In the genomic region with DNA sequence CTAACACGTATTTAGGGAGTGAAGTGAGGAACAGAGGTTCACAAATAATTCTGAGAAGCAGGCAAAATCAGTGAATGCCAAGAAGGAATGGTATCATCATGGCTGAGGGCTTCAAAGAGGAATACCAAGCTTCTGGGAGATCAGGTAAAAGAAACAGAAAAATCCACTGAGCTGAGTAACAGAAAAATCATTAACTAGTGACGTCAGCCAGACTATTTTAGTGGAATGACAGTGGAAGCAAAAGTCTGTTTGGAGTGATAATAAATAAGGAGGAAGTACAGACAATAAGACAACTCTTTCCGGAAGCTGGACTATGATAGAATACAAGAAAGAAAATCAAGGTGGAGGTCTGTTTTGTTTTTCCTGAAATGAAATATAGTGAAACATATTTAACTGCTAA, we compare ENCODE assay signal across 26 cellular contexts.
A peak's percentile ranks its signal among the peaks of the same experiment; 100 is the strongest.
DNase-seq lines count a peak whose midpoint lies in the region; ATAC-seq and TF ChIP-seq lines count a peak whose summit lies in the region.
"Had no signal": no experiment of that assay in that cellular context is flagged by ENCODE, and none has a peak within 500 bp of the region (broad histone marks: within the 10 kb centered on the region; RNA-seq: fewer than 3 reads in every experiment).

No MANE protein-coding gene starts in this region.

- no peak overlapping the region for H3K4me3 ChIP-seq in IMR-90 (ENCODE audit: insufficient read depth, low read depth, low read length)
- no peak overlapping the region for H3K4me3 ChIP-seq in epithelial cell of proximal tubule (ENCODE audit: low read depth, low read length)
- H3K4me3 ChIP-seq: cardiac muscle cell, lower lobe of right lung, Peyer's patch, SJSA1 had no signal

- TF ChIP-seq POLR2A in IMR-90 (IDR thresholded peaks at IDR 0.05; ENCODE audit: low read depth, low read length), result no peak

- POLR2A ChIA-PET in IMR-90 (lab: Charles Lee; ENCODE audit: unreplicated experiment), result no interaction called here

- peaks cover 42% of the 10 kb centered on the region for H3K36me3 ChIP-seq in IMR-90 (ENCODE audit: control insufficient read depth, insufficient read depth, low read length)

- H3K4me1 ChIP-seq in IMR-90 (ENCODE audit: control insufficient read depth, insufficient read depth, low read length), result peaks cover 24% of the 10 kb centered on the region
- H3K4me1 ChIP-seq: lower lobe of right lung, Peyer's patch, SJSA1 had no signal

- H2BK15ac ChIP-seq in IMR-90 (ENCODE audit: low read depth, low read length), result no peak overlapping the region

- H3K4me1 Mint-ChIP-seq in nephron progenitor cell, result peaks cover 8% of the 10 kb centered on the region
- peaks cover 10% of the 10 kb centered on the region for H3K4me1 Mint-ChIP-seq in stimulated activated memory B cell treated with anti-CD40 and anti-IgM and Interleukin-4, amounts not matched to agents 10 μg/mL and 1 μg/mL and 100 μg/mL, for 72 hours

- H2BK120ac ChIP-seq in IMR-90 (ENCODE audit: low read depth, low read length), result no peak overlapping the region

- no peak overlapping the region for H4K8ac ChIP-seq in IMR-90 (ENCODE audit: low read depth in 2 of 2, low read length in 2 of 2)

- H3K18ac ChIP-seq in IMR-90 (ENCODE audit: low read depth, low read length), result no peak overlapping the region; the same call in 1 of the 2 replicates

- ATAC-seq in IMR-90 (ENCODE audit: low read depth) (no peak), GM21786 (IDR thresholded peaks at IDR 0.05; ENCODE audit: unreplicated experiment) (no peak)
- ATAC-seq in stimulated activated memory B cell treated with anti-CD40 and anti-IgM and Interleukin-4, amounts not matched to agents 10 μg/mL and 1 μg/mL and 100 μg/mL, for 72 hours, result no peak
- ATAC-seq: lower lobe of right lung had no signal

- peaks cover 99% of the 10 kb centered on the region for H3K36me3 Mint-ChIP-seq in nephron progenitor cell (ENCODE audit: low read depth)
- peaks cover 90% of the 10 kb centered on the region for H3K36me3 Mint-ChIP-seq in stimulated activated memory B cell treated with anti-CD40 and anti-IgM and Interleukin-4, amounts not matched to agents 10 μg/mL and 1 μg/mL and 100 μg/mL, for 72 hours

- peak overlapping the region; percentile 30 for H3K27ac Mint-ChIP-seq in nephron progenitor cell
- H3K27ac Mint-ChIP-seq in stimulated activated memory B cell treated with anti-CD40 and anti-IgM and Interleukin-4, amounts not matched to agents 10 μg/mL and 1 μg/mL and 100 μg/mL, for 72 hours, result no peak overlapping the region
- H3K27ac Mint-ChIP-seq: activated CD4-positive, alpha-beta T cell treated with anti-CD3 and anti-CD28 coated beads, Interleukin-2, amount 10 ng/mL, durations not matched to agents 24 days and 14 days; dendritic cell treated with granulocyte-macrophage colony-stimulating factor and Interleukin-4, amounts not matched to agents 40 ng/mL and 50 ng/mL, for 4 days; T-helper 1 cell treated with Interleukin-12 subunit alpha and Interleukin-12 subunit beta and Interleukin-4 antibody, amounts not matched to agents 30 μg/mL and 1 μg/mL, for 36 hours had no signal

- peaks cover 10% of the 10 kb centered on the region for H3K9me3 Mint-ChIP-seq in nephron progenitor cell
- no peaks in the 10 kb centered on the region for H3K9me3 Mint-ChIP-seq in stimulated activated memory B cell treated with anti-CD40 and anti-IgM and Interleukin-4, amounts not matched to agents 10 μg/mL and 1 μg/mL and 100 μg/mL, for 72 hours
- H3K9me3 Mint-ChIP-seq: activated CD4-positive, alpha-beta T cell treated with anti-CD3 and anti-CD28 coated beads, Interleukin-2, amount 10 ng/mL, durations not matched to agents 24 days and 14 days; T-helper 1 cell treated with Interleukin-12 subunit alpha and Interleukin-12 subunit beta and Interleukin-4 antibody, amounts not matched to agents 30 μg/mL and 1 μg/mL, for 36 hours had no signal

- no peak overlapping the region for H3K4me3 Mint-ChIP-seq in nephron progenitor cell
- no peak overlapping the region for H3K4me3 Mint-ChIP-seq in stimulated activated memory B cell treated with anti-CD40 and anti-IgM and Interleukin-4, amounts not matched to agents 10 μg/mL and 1 μg/mL and 100 μg/mL, for 72 hours
- H3K4me3 Mint-ChIP-seq: activated CD4-positive, alpha-beta T cell treated with anti-CD3 and anti-CD28 coated beads, Interleukin-2, amount 10 ng/mL, durations not matched to agents 24 days and 14 days; dendritic cell treated with granulocyte-macrophage colony-stimulating factor and Interleukin-4, amounts not matched to agents 40 ng/mL and 50 ng/mL, for 4 days; T-helper 1 cell treated with Interleukin-12 subunit alpha and Interleukin-12 subunit beta and Interleukin-4 antibody, amounts not matched to agents 30 μg/mL and 1 μg/mL, for 36 hours had no signal

- no peak overlapping the region for H3K4ac ChIP-seq in IMR-90 (ENCODE audit: low read depth, low read length)

- H3K27me3 ChIP-seq in IMR-90 (ENCODE audit: control insufficient read depth, insufficient read depth, low read length), result no peaks in the 10 kb centered on the region
- H3K27me3 ChIP-seq: cardiac muscle cell, Peyer's patch, SJSA1 had no signal

- CTCF ChIA-PET in IMR-90 (lab: Yijun Ruan, JAX), result interaction anchor here (0.7 kb wide), 1 partner anchor 268 kb away, joined by 3 read pairs; no protein-coding TSS in a partner anchor

- in situ Hi-C loops in IMR-90 (cut with MboI; ENCODE audit: low sequenced_read_pairs), result loop anchor here (25.0 kb wide), 1 partner anchor 537 kb away; a partner anchor contains a TSS

- BruUV-seq in IMR-90 (replicated peaks; lab: Mats Ljungman, UMichigan), result no TSS peak

- peaks cover 58 to 70% of the 10 kb centered on the region in 2 experiments for H3K79me1 ChIP-seq in IMR-90 (ENCODE audit: low read depth in 1 of 2, low read length in 2 of 2)

- H3K14ac ChIP-seq in IMR-90 (replicated peaks; ENCODE audit: low read depth, low read length), result no peak overlapping the region

- H3K9ac ChIP-seq in IMR-90 (ENCODE audit: low read depth, low read length), result no peak overlapping the region

- H4K91ac ChIP-seq in IMR-90 (ENCODE audit: insufficient read depth, low read depth, low read length), result no peak overlapping the region

- no peak overlapping the region for H2BK20ac ChIP-seq in IMR-90 (ENCODE audit: low read depth, low read length)

- H3K27me3 Mint-ChIP-seq in nephron progenitor cell (ENCODE audit: low read depth, poor library complexity), result no peaks in the 10 kb centered on the region
- H3K27me3 Mint-ChIP-seq in stimulated activated memory B cell treated with anti-CD40 and anti-IgM and Interleukin-4, amounts not matched to agents 10 μg/mL and 1 μg/mL and 100 μg/mL, for 72 hours, result no peaks in the 10 kb centered on the region
- H3K27me3 Mint-ChIP-seq: activated CD4-positive, alpha-beta T cell treated with anti-CD3 and anti-CD28 coated beads, Interleukin-2, amount 10 ng/mL, durations not matched to agents 24 days and 14 days; dendritic cell treated with granulocyte-macrophage colony-stimulating factor and Interleukin-4, amounts not matched to agents 40 ng/mL and 50 ng/mL, for 4 days had no signal

- no peak for TF ChIP-seq RAD21 in IMR-90 (IDR thresholded peaks at IDR 0.05; ENCODE audit: low read length)

- peaks cover 18% of the 10 kb centered on the region for H4K20me1 ChIP-seq in IMR-90 (ENCODE audit: insufficient read depth, low read length)

- no peak overlapping the region for H3K4me2 ChIP-seq in IMR-90 (ENCODE audit: low read depth, low read length)

- dilution Hi-C loops in IMR-90 (cut with HindIII; ENCODE audit: low sequenced_read_pairs, unreplicated experiment), result no loop called here

- H3K23ac ChIP-seq in IMR-90 (ENCODE audit: low read depth, low read length), result no peak overlapping the region

- no CpG with 5 or more reads among the region's 3 CpGs for WGBS in IMR-90 (ENCODE audit: extremely low coverage in 2 of 2, insufficient read length in 1 of 2), 2 experiments

- H2AFZ ChIP-seq in IMR-90 (replicated peaks; ENCODE audit: low read length, poor library complexity), result no peak overlapping the region

- intact Hi-C loops in IMR-90 (cut with micrococcal nuclease), result no loop called here

- peaks cover 10% of the 10 kb centered on the region for H3K9me1 ChIP-seq in IMR-90 (ENCODE audit: insufficient read depth, low read length)

- peak overlapping the region; percentile 20; the same call in 1 of the 2 replicates for H4K5ac ChIP-seq in IMR-90 (ENCODE audit: low read depth, low read length)

- H2BK5ac ChIP-seq in IMR-90 (ENCODE audit: low read depth, low read length, poor library complexity, severe bottlenecking), result peak overlapping the region; percentile 28

- no peak overlapping the region for H2AK5ac ChIP-seq in IMR-90 (ENCODE audit: low read depth, low read length)

- no peak overlapping the region for H2AK9ac ChIP-seq in IMR-90 (replicated peaks; ENCODE audit: low read depth, low read length, poor library complexity)

- no peak overlapping the region for H3K27ac ChIP-seq in IMR-90 (ENCODE audit: insufficient read depth, low read length)
- H3K27ac ChIP-seq: cardiac muscle cell, lower lobe of right lung, Peyer's patch, SJSA1, VCaP had no signal

- DNase-seq in AG08395 (ENCODE audit: low spot score) (peak; percentile 10), IMR-90 (no peak), epithelial cell of proximal tubule (ENCODE audit: low read depth) (peak; percentile 85), nephron progenitor cell (no peak)
- DNase-seq in stimulated activated CD4-positive, alpha-beta T cell treated with anti-CD3 and anti-CD28 coated beads, Interleukin-2, amount 100 ng/mL, for 24 hours, result no peak
- no peak for DNase-seq in activated naive CD4-positive, alpha-beta T cell (lab: John Stamatoyannopoulos, UW)
- DNase-seq: activated CD4-positive, alpha-beta T cell treated with anti-CD3 and anti-CD28 coated beads, Interleukin-2, amount 10 ng/mL, durations not matched to agents 24 days and 14 days; activated CD8-positive, alpha-beta memory T cell treated with anti-CD3 and anti-CD28 coated beads, Interleukin-2, amount 50 U/mL, for 48 hours; activated gamma-delta T cell; DMS153; GF-D8; HCEC 1CT; hippocampal formation; KBM-7; lower lobe of right lung; NCI-H1436 treated with DMSO at 0.1 percent for 48 hours; NCI-H510A treated with DMSO at 0.1 percent for 48 hours; nucleus accumbens; Peyer's patch had no signal

- no peak overlapping the region for H3K56ac ChIP-seq in IMR-90 (ENCODE audit: extremely low read depth, insufficient read depth, low read length)

- TF ChIP-seq CTCF in IMR-90 (conservative IDR thresholded peaks at IDR 0.05; ENCODE audit: low read depth, low read length) (no peak), epithelial cell of proximal tubule (conservative IDR thresholded peaks at IDR 0.05; ENCODE audit: low read depth, low read length) (no peak), nephron progenitor cell (IDR thresholded peaks at IDR 0.05) (no peak)

- no peaks in the 10 kb centered on the region for H3K9me3 ChIP-seq in IMR-90 (ENCODE audit: control insufficient read depth, insufficient read depth, low read length)
- H3K9me3 ChIP-seq: lower lobe of right lung, Peyer's patch, SJSA1 had no signal

TF ChIP-seq in IMR-90, 13 proteins besides CTCF, POLR2A, EP300 and RAD21:
- TF ChIP-seq RCOR1 (IDR thresholded peaks at IDR 0.05; ENCODE audit: insufficient replicate concordance, low read length) (no peak), MXI1 (IDR thresholded peaks at IDR 0.05; ENCODE audit: borderline replicate concordance, low read depth, low read length) (no peak), NFE2L2 (IDR thresholded peaks at IDR 0.05; ENCODE audit: low read depth, low read length) (no peak), CHD1 (IDR thresholded peaks at IDR 0.05; ENCODE audit: low read depth, low read length) (no peak)

Comparison
In these comparisons a context has a peak if more than half of its experiments do, and no peak if none do; other contexts are left out.
1. DNase-seq: peak in AG08395 (single experiment) and epithelial cell of proximal tubule (single experiment); none in IMR-90 (single experiment), nephron progenitor cell (single experiment), stimulated activated CD4-positive, alpha-beta T cell treated with anti-CD3 and anti-CD28 coated beads, Interleukin-2, amount 100 ng/mL, for 24 hours (0 of 2) and activated naive CD4-positive, alpha-beta T cell (0 of 4).